In genomic region chr6:35582315-35582714, GRCh38 we compare ENCODE assay signal across 13 cellular contexts.
"Had no signal": no experiment of that assay in that cellular context is flagged by ENCODE, and none has a peak within 500 bp of the region (broad histone marks: within the 10 kb centered on the region; RNA-seq: fewer than 3 reads in every experiment).

No MANE protein-coding gene starts in this region.

- H3K4me3 ChIP-seq: adrenal gland, colonic mucosa, hepatocyte, ovary, stomach had no signal

- H3K4me3 Mint-ChIP-seq: T-helper 17 cell had no signal

- H3K4me1 ChIP-seq: colonic mucosa had no signal

- H3K27ac ChIP-seq: colonic mucosa, hepatocyte had no signal

- H3K36me3 ChIP-seq: colonic mucosa, ovary had no signal

- H3K9me3 ChIP-seq: adrenal gland, colonic mucosa, ovary, stomach had no signal

- H3K27me3 Mint-ChIP-seq: T-helper 17 cell had no signal

- H3K27me3 ChIP-seq: adrenal gland, colonic mucosa, hepatocyte, ovary, stomach had no signal

- ATAC-seq: T-helper 17 cell had no signal

- H3K27ac Mint-ChIP-seq: T-helper 17 cell had no signal

- DNase-seq: activated CD4-positive, alpha-beta T cell treated with anti-CD3 and anti-CD28 coated beads, Interleukin-2, amount 50 U/mL, for 1 hour; activated T-cell treated with anti-CD3 and anti-CD28 coated beads for 4 hours; adrenal gland; caudate nucleus; colonic mucosa; kidney glomerular epithelial cell; mesendoderm; ovary; stimulated activated CD4-positive, alpha-beta T cell treated with anti-CD3 and anti-CD28 coated beads, Interleukin-4, amount 100 ng/mL, for 4 hours; stomach; T-helper 17 cell; trophoblast cell had no signal
